ENCODE assay signal across 1 cellular context in the genomic region with DNA sequence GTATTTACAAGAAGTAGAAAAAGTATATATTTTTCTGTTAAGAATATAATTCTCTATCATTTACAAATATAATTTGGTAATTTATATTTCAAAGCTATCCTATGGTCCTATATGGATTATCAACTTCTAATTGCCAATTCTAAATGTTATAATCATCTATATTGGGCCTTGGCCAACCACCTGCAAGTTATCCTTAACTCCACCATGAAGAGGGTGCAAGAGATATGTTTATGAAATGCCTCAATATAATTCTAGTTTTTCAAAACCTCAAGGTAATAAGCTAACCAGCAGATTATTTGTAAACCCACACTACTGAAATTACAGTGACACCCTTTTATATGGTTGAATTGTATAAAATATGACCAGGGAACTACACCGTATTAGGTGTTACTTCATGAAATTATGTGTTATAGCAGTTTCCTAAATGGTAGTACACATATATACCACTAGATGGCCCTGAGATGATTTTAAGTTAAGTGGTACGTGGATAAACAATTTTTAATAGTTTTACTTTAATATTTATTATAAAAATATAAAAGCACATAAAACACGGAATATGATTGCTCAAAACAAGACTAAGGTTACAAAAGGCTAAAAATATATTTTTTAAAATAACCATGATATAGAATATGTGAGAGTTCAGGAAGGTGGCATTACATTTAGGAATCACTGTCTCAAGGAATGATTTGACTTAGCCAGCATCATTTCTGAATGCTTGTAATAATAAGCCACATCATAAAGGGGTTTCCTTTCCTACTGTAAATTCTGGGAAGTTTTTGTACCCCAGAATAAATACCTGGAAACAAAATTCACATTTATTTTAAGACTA.
TF ChIP-seq lines count a peak whose summit lies in the region.

No MANE protein-coding gene starts in this region.

TF ChIP-seq in GM23338, 12 proteins besides CTCF, POLR2A, EP300 and RAD21 (continued from another document):
- TF ChIP-seq, protein P1, sequence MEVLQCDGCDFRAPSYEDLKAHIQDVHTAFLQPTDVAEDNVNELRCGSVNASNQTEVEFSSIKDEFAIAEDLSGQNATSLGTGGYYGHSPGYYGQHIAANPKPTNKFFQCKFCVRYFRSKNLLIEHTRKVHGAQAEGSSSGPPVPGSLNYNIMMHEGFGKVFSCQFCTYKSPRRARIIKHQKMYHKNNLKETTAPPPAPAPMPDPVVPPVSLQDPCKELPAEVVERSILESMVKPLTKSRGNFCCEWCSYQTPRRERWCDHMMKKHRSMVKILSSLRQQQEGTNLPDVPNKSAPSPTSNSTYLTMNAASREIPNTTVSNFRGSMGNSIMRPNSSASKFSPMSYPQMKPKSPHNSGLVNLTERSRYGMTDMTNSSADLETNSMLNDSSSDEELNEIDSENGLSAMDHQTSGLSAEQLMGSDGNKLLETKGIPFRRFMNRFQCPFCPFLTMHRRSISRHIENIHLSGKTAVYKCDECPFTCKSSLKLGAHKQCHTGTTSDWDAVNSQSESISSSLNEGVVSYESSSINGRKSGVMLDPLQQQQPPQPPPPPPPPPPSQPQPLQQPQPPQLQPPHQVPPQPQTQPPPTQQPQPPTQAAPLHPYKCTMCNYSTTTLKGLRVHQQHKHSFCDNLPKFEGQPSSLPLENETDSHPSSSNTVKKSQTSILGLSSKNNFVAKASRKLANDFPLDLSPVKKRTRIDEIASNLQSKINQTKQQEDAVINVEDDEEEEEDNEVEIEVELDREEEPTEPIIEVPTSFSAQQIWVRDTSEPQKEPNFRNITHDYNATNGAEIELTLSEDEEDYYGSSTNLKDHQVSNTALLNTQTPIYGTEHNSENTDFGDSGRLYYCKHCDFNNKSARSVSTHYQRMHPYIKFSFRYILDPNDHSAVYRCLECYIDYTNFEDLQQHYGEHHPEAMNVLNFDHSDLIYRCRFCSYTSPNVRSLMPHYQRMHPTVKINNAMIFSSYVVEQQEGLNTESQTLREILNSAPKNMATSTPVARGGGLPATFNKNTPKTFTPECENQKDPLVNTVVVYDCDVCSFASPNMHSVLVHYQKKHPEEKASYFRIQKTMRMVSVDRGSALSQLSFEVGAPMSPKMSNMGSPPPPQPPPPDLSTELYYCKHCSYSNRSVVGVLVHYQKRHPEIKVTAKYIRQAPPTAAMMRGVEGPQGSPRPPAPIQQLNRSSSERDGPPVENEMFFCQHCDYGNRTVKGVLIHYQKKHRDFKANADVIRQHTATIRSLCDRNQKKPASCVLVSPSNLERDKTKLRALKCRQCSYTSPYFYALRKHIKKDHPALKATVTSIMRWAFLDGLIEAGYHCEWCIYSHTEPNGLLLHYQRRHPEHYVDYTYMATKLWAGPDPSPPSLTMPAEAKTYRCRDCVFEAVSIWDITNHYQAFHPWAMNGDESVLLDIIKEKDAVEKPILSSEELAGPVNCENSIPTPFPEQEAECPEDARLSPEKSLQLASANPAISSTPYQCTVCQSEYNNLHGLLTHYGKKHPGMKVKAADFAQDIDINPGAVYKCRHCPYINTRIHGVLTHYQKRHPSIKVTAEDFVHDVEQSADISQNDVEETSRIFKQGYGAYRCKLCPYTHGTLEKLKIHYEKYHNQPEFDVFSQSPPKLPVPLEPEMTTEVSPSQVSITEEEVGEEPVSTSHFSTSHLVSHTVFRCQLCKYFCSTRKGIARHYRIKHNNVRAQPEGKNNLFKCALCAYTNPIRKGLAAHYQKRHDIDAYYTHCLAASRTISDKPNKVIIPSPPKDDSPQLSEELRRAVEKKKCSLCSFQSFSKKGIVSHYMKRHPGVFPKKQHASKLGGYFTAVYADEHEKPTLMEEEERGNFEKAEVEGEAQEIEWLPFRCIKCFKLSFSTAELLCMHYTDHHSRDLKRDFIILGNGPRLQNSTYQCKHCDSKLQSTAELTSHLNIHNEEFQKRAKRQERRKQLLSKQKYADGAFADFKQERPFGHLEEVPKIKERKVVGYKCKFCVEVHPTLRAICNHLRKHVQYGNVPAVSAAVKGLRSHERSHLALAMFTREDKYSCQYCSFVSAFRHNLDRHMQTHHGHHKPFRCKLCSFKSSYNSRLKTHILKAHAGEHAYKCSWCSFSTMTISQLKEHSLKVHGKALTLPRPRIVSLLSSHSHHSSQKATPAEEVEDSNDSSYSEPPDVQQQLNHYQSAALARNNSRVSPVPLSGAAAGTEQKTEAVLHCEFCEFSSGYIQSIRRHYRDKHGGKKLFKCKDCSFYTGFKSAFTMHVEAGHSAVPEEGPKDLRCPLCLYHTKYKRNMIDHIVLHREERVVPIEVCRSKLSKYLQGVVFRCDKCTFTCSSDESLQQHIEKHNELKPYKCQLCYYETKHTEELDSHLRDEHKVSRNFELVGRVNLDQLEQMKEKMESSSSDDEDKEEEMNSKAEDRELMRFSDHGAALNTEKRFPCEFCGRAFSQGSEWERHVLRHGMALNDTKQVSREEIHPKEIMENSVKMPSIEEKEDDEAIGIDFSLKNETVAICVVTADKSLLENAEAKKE (CRISPR knock-in tag; IDR thresholded peaks at IDR 0.05) = no peak
- TF ChIP-seq, protein P2, sequence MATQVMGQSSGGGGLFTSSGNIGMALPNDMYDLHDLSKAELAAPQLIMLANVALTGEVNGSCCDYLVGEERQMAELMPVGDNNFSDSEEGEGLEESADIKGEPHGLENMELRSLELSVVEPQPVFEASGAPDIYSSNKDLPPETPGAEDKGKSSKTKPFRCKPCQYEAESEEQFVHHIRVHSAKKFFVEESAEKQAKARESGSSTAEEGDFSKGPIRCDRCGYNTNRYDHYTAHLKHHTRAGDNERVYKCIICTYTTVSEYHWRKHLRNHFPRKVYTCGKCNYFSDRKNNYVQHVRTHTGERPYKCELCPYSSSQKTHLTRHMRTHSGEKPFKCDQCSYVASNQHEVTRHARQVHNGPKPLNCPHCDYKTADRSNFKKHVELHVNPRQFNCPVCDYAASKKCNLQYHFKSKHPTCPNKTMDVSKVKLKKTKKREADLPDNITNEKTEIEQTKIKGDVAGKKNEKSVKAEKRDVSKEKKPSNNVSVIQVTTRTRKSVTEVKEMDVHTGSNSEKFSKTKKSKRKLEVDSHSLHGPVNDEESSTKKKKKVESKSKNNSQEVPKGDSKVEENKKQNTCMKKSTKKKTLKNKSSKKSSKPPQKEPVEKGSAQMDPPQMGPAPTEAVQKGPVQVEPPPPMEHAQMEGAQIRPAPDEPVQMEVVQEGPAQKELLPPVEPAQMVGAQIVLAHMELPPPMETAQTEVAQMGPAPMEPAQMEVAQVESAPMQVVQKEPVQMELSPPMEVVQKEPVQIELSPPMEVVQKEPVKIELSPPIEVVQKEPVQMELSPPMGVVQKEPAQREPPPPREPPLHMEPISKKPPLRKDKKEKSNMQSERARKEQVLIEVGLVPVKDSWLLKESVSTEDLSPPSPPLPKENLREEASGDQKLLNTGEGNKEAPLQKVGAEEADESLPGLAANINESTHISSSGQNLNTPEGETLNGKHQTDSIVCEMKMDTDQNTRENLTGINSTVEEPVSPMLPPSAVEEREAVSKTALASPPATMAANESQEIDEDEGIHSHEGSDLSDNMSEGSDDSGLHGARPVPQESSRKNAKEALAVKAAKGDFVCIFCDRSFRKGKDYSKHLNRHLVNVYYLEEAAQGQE (IDR thresholded peaks at IDR 0.05; ENCODE audit: unreplicated experiment) = no peak
- TF ChIP-seq NANOG (IDR thresholded peaks at IDR 0.05; ENCODE audit: borderline replicate concordance) = no peak
